In the genomic region with DNA sequence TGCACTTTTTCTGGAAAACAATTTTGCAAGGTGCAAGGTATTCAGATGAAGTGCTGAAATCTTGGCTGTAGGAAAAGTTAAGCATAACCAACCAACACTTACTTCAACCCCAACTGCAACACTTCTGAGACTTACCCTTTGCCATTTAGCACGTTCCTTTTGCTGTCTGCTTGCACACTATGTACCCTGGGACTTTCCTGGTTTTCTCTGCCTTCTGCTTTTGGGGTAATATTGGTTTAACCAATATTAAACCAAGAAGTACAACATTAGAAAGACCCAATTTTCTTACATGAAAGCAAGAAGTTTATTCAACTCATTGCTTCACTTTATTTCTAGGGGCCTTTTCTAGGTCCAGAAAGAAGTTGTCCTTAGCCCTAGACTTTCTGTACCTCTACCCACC, we compare ENCODE assay signal across 22 cellular contexts.
"Had no signal": no experiment of that assay in that cellular context is flagged by ENCODE, and none has a peak within 500 bp of the region (broad histone marks: within the 10 kb centered on the region; RNA-seq: fewer than 3 reads in every experiment).

No MANE protein-coding gene starts in this region.

- ATAC-seq: activated T-cell treated with anti-CD3 and anti-CD28 coated beads, Interleukin-2, amount 50 U/mL, for 72 hours; PC-3; T-cell had no signal

- H3K4me1 ChIP-seq: adrenal gland had no signal

- H3K27ac ChIP-seq: adrenal gland had no signal

- DNase-seq: activated CD4-positive, alpha-beta memory T cell treated with anti-CD3 and anti-CD28 coated beads for 36 hours; activated CD4-positive, alpha-beta T cell treated with anti-CD3 and anti-CD28 coated beads, Interleukin-2, amount 10 ng/mL, durations not matched to agents 7 days and 5 days; activated CD4-positive, CD25-positive, alpha-beta regulatory T cell; activated naive CD4-positive, alpha-beta T cell treated with anti-CD3 and anti-CD28 coated beads, Interleukin-2, amount 50 U/mL, for 16 hours; activated naive CD8-positive, alpha-beta T cell treated with anti-CD3 and anti-CD28 coated beads, Interleukin-2, amount 10 ng/mL, durations not matched to agents 7 days and 5 days; activated T-cell treated with anti-CD3 and anti-CD28 coated beads, Interleukin-2, amount 50 U/mL, for 72 hours; adrenal gland; anterior cingulate cortex; caudate nucleus; MG63; NCI-H1105; NCI-H1436; NCI-H1694 treated with DMSO at 0.1 percent for 48 hours; NCI-H2081; NCI-H510A treated with DMSO at 0.1 percent for 48 hours; PC-3; SIG-M5; T-cell; T-helper 2 cell; T1000 had no signal

- H3K4me3 ChIP-seq: adrenal gland, MG63 had no signal

- H3K36me3 ChIP-seq: adrenal gland, MG63 had no signal

- H3K27me3 ChIP-seq: adrenal gland, MG63 had no signal

- H3K27me3 Mint-ChIP-seq: T-cell had no signal

- H3K36me3 Mint-ChIP-seq: activated CD4-positive, alpha-beta memory T cell treated with anti-CD3 and anti-CD28 coated beads for 36 hours; activated naive CD8-positive, alpha-beta T cell treated with anti-CD3 and anti-CD28 coated beads, Interleukin-2, amount 10 ng/mL, durations not matched to agents 7 days and 5 days; T-cell had no signal

- H3K4me3 Mint-ChIP-seq: activated CD4-positive, alpha-beta memory T cell treated with anti-CD3 and anti-CD28 coated beads for 36 hours; activated CD4-positive, alpha-beta T cell treated with anti-CD3 and anti-CD28 coated beads, Interleukin-2, amount 10 ng/mL, durations not matched to agents 7 days and 5 days; activated naive CD8-positive, alpha-beta T cell treated with anti-CD3 and anti-CD28 coated beads, Interleukin-2, amount 10 ng/mL, durations not matched to agents 7 days and 5 days; activated T-cell treated with anti-CD3 and anti-CD28 coated beads, Interleukin-2, amount 50 U/mL, for 72 hours; T-cell had no signal

- H3K9me3 ChIP-seq: adrenal gland had no signal

- H3K4me1 Mint-ChIP-seq: activated naive CD8-positive, alpha-beta T cell treated with anti-CD3 and anti-CD28 coated beads, Interleukin-2, amount 10 ng/mL, durations not matched to agents 7 days and 5 days; T-cell had no signal

- H3K27ac Mint-ChIP-seq: activated CD4-positive, alpha-beta memory T cell treated with anti-CD3 and anti-CD28 coated beads for 36 hours; activated CD4-positive, alpha-beta T cell treated with anti-CD3 and anti-CD28 coated beads, Interleukin-2, amount 10 ng/mL, durations not matched to agents 7 days and 5 days; activated naive CD8-positive, alpha-beta T cell treated with anti-CD3 and anti-CD28 coated beads, Interleukin-2, amount 10 ng/mL, durations not matched to agents 7 days and 5 days; activated T-cell treated with anti-CD3 and anti-CD28 coated beads, Interleukin-2, amount 50 U/mL, for 72 hours; T-cell had no signal

- H3K9me3 Mint-ChIP-seq: activated CD4-positive, alpha-beta memory T cell treated with anti-CD3 and anti-CD28 coated beads for 36 hours; activated CD4-positive, alpha-beta T cell treated with anti-CD3 and anti-CD28 coated beads, Interleukin-2, amount 10 ng/mL, durations not matched to agents 7 days and 5 days; activated naive CD8-positive, alpha-beta T cell treated with anti-CD3 and anti-CD28 coated beads, Interleukin-2, amount 10 ng/mL, durations not matched to agents 7 days and 5 days; activated T-cell treated with anti-CD3 and anti-CD28 coated beads, Interleukin-2, amount 50 U/mL, for 72 hours; T-cell had no signal

- FAIRE-seq: RCC 7860, TTC549 had no signal
